1 cellular context compared by ENCODE assay signal in genomic region chr7:36191292-36191920, GRCh38.
TF ChIP-seq lines count a peak whose summit lies in the region.

No MANE protein-coding gene starts in this region.

TF ChIP-seq in WTC11, 78 proteins besides CTCF, POLR2A, EP300 and RAD21 (continued from another document):
- TF ChIP-seq OVOL2 (CRISPR knock-in tag; IDR thresholded peaks at IDR 0.05; ENCODE audit: borderline replicate concordance): no peak
- TF ChIP-seq, protein P1, sequence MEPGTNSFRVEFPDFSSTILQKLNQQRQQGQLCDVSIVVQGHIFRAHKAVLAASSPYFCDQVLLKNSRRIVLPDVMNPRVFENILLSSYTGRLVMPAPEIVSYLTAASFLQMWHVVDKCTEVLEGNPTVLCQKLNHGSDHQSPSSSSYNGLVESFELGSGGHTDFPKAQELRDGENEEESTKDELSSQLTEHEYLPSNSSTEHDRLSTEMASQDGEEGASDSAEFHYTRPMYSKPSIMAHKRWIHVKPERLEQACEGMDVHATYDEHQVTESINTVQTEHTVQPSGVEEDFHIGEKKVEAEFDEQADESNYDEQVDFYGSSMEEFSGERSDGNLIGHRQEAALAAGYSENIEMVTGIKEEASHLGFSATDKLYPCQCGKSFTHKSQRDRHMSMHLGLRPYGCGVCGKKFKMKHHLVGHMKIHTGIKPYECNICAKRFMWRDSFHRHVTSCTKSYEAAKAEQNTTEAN (CRISPR knock-in tag; IDR thresholded peaks at IDR 0.05): no peak
- no peak for TF ChIP-seq NR1H2 (CRISPR knock-in tag; IDR thresholded peaks at IDR 0.05)
- TF ChIP-seq FOXJ3 (CRISPR knock-in tag; IDR thresholded peaks at IDR 0.05; ENCODE audit: borderline replicate concordance): no peak
- TF ChIP-seq FOXP1 (CRISPR knock-in tag; IDR thresholded peaks at IDR 0.05; ENCODE audit: borderline replicate concordance): no peak
- TF ChIP-seq ATF2 (CRISPR knock-in tag; IDR thresholded peaks at IDR 0.05; ENCODE audit: borderline replicate concordance, low read depth): no peak
